ENCODE assay signal across 15 cellular contexts in genomic region chr3:79515072-79515471, GRCh38.
DNase-seq lines count a peak whose midpoint lies in the region; ATAC-seq and TF ChIP-seq lines count a peak whose summit lies in the region.
"Had no signal": no experiment of that assay in that cellular context is flagged by ENCODE, and none has a peak within 500 bp of the region (broad histone marks: within the 10 kb centered on the region; RNA-seq: fewer than 3 reads in every experiment).

No MANE protein-coding gene starts in this region.

- no peaks in the 10 kb centered on the region for H3K4me1 Mint-ChIP-seq in effector memory CD8-positive, alpha-beta T cell (ENCODE audit: low read depth in 2 of 2)

- 76% methylated on average over 4 of the region's 4 CpGs for WGBS in hepatocyte (ENCODE audit: low lambda C conversion rate, missing lambda C conversion rate)

- H3K36me3 Mint-ChIP-seq in effector memory CD8-positive, alpha-beta T cell (ENCODE audit: insufficient read depth) = no peaks in the 10 kb centered on the region

- no peaks in the 10 kb centered on the region for H3K79me2 ChIP-seq in hepatocyte

- H3K9me3 ChIP-seq in MG63 = no peaks in the 10 kb centered on the region
- no peaks in the 10 kb centered on the region for H3K9me3 ChIP-seq in adipocyte (ENCODE audit: control insufficient read depth, low read length)
- no peaks in the 10 kb centered on the region for H3K9me3 ChIP-seq in hepatocyte (ENCODE audit: low read depth)
- H3K9me3 ChIP-seq: lower lobe of right lung, thoracic aorta had no signal

- H3K27ac ChIP-seq in hepatocyte = no peak overlapping the region
- H3K27ac ChIP-seq: BLaER1 treated with 17β-estradiol and CSF1 and Interleukin-3, amounts not matched to agents 10 nM and 100 nM; lower lobe of right lung; thoracic aorta; VCaP had no signal

- no peak overlapping the region for H3K27ac Mint-ChIP-seq in effector memory CD8-positive, alpha-beta T cell

- TF ChIP-seq CTCF in hepatocyte (IDR thresholded peaks at IDR 0.05; ENCODE audit: poor library complexity) = no peak

- H3K36me3 ChIP-seq in MG63 (no peaks in the 10 kb centered on the region), adipocyte (ENCODE audit: control insufficient read depth, insufficient read depth, low read length, severe bottlenecking) (no peaks in the 10 kb centered on the region), hepatocyte (replicated peaks; ENCODE audit: insufficient read depth, low read depth) (no peaks in the 10 kb centered on the region)
- H3K36me3 ChIP-seq: BLaER1 treated with 17β-estradiol and CSF1 and Interleukin-3, amounts not matched to agents 10 nM and 100 nM; lower lobe of right lung; thoracic aorta had no signal

- no peak overlapping the region for H3K4me3 Mint-ChIP-seq in effector memory CD8-positive, alpha-beta T cell

- H3K4me2 ChIP-seq in hepatocyte = no peak overlapping the region
- H3K4me2 ChIP-seq: BLaER1 treated with 17β-estradiol and CSF1 and Interleukin-3, amounts not matched to agents 10 nM and 100 nM had no signal

- H3K9ac ChIP-seq in adipocyte (ENCODE audit: low read length) = no peak overlapping the region
- H3K9ac ChIP-seq: BLaER1 treated with 17β-estradiol and CSF1 and Interleukin-3, amounts not matched to agents 10 nM and 100 nM had no signal

- no peak overlapping the region for H3K4me3 ChIP-seq in MG63
- H3K4me3 ChIP-seq in adipocyte (ENCODE audit: low read length) = peak overlapping the region; percentile 54
- H3K4me3 ChIP-seq in hepatocyte = no peak overlapping the region
- H3K4me3 ChIP-seq: BLaER1 treated with 17β-estradiol and CSF1 and Interleukin-3, amounts not matched to agents 10 nM and 100 nM; lower lobe of right lung; thoracic aorta had no signal

- no peaks in the 10 kb centered on the region for H3K27me3 ChIP-seq in MG63
- H3K27me3 ChIP-seq in adipocyte (replicated peaks; ENCODE audit: control insufficient read depth, insufficient read depth, low read length) = no peaks in the 10 kb centered on the region
- no peaks in the 10 kb centered on the region for H3K27me3 ChIP-seq in hepatocyte
- H3K27me3 ChIP-seq: BLaER1 treated with 17β-estradiol and CSF1 and Interleukin-3, amounts not matched to agents 10 nM and 100 nM had no signal

- peaks cover 20% of the 10 kb centered on the region for H3K4me1 ChIP-seq in adipocyte (ENCODE audit: control insufficient read depth, insufficient read depth, low read length)
- H3K4me1 ChIP-seq in hepatocyte (ENCODE audit: insufficient read depth) = no peaks in the 10 kb centered on the region
- H3K4me1 ChIP-seq: BLaER1 treated with 17β-estradiol and CSF1 and Interleukin-3, amounts not matched to agents 10 nM and 100 nM; lower lobe of right lung had no signal

- DNase-seq in MG63 = peak; percentile 14
- peak; percentile 67 for DNase-seq in adipocyte (ENCODE audit: low read depth)
- DNase-seq in foreskin melanocyte = peak; percentile 90
- peak; percentile 21 for DNase-seq in occipital lobe (lab: John Stamatoyannopoulos, UW)
- no peak for DNase-seq in hepatocyte (ENCODE audit: low spot score)
- no peak for DNase-seq in mucosa of gallbladder (ENCODE audit: low spot score)
- DNase-seq in T-helper 2 cell = no peak
- DNase-seq in effector memory CD8-positive, alpha-beta T cell = no peak
- DNase-seq: activated CD8-positive, alpha-beta memory T cell treated with anti-CD3 and anti-CD28 coated beads for 24 hours; lower lobe of right lung; NCI-H1417 treated with DMSO at 0.1 percent for 48 hours; stimulated activated CD4-positive, alpha-beta T cell treated with anti-CD3 and anti-CD28 coated beads, Interleukin-4, amount 100 ng/mL, for 24 hours had no signal

- H2AFZ ChIP-seq in hepatocyte = no peak overlapping the region

- H3K27me3 Mint-ChIP-seq in effector memory CD8-positive, alpha-beta T cell = no peaks in the 10 kb centered on the region

- H3K9me2 ChIP-seq in hepatocyte (replicated peaks; ENCODE audit: insufficient read depth) = no peaks in the 10 kb centered on the region

- peaks cover 5 to 8% of the 10 kb centered on the region in 2 donors for H3K9me3 Mint-ChIP-seq in effector memory CD8-positive, alpha-beta T cell

- H4K20me1 ChIP-seq in hepatocyte (ENCODE audit: insufficient read depth, poor library complexity, severe bottlenecking) = no peaks in the 10 kb centered on the region
- H4K20me1 ChIP-seq: BLaER1 treated with 17β-estradiol and CSF1 and Interleukin-3, amounts not matched to agents 10 nM and 100 nM had no signal

- ATAC-seq in effector memory CD8-positive, alpha-beta T cell (replicated peaks) = no peak
- ATAC-seq: lower lobe of right lung had no signal

Comparison
In these comparisons a context has a peak if more than half of its experiments do, and no peak if none do; other contexts are left out.
1. DNase-seq: peak in MG63 (single experiment), adipocyte (single experiment), foreskin melanocyte (single experiment) and occipital lobe (single experiment); none in hepatocyte (single experiment), mucosa of gallbladder (single experiment), T-helper 2 cell (0 of 5) and effector memory CD8-positive, alpha-beta T cell (0 of 3).